9 cellular contexts compared by ENCODE assay signal in genomic region chr16:30418350-30419181, GRCh38. TPM values are rescaled to one million over a fixed set of nuclear protein-coding genes. Genes with fewer than 3 reads are reported as not detected.
DNase-seq lines count a peak whose midpoint lies in the region; ATAC-seq and TF ChIP-seq lines count a peak whose summit lies in the region.
"Had no signal": no experiment of that assay in that cellular context is flagged by ENCODE, and none has a peak within 500 bp of the region (broad histone marks: within the 10 kb centered on the region; RNA-seq: fewer than 3 reads in every experiment).

No MANE protein-coding gene starts in this region.

- ATAC-seq in gastrocnemius medialis (no peak), HG02885 (IDR thresholded peaks at IDR 0.05; ENCODE audit: poor library complexity, unreplicated experiment) (no peak), GM21529 (IDR thresholded peaks at IDR 0.05; ENCODE audit: unreplicated experiment) (no peak)

- H3K9me3 ChIP-seq in GM23248 (ENCODE audit: low read depth), result no peaks in the 10 kb centered on the region
- no peaks in the 10 kb centered on the region for H3K9me3 ChIP-seq in SU-DHL-6 (ENCODE audit: insufficient read depth, low read length)
- no peaks in the 10 kb centered on the region for H3K9me3 ChIP-seq in gastrocnemius medialis

- intact Hi-C loops in gastrocnemius medialis (cut with DNase I; ENCODE audit: low total_unique reads), result loop anchor here (10.0 kb wide), 1 partner anchor 354 kb away; the partner anchor contains the start of gene ALDOA

- H3F3A ChIP-seq in GM23248 (ENCODE audit: insufficient read depth) (peaks cover 24% of the 10 kb centered on the region), SU-DHL-6 (ENCODE audit: insufficient read depth) (peaks cover 31% of the 10 kb centered on the region)

- H3K4me3 ChIP-seq in GM23248 (peak overlapping the region; percentile 69), SU-DHL-6 (ENCODE audit: insufficient read depth, low read length, poor library complexity, severe bottlenecking) (peak overlapping the region; percentile 51), fibroblast of pulmonary artery (replicated peaks; ENCODE audit: low read depth, low read length) (peak overlapping the region; percentile 53), gastrocnemius medialis (peak overlapping the region; percentile 60 to 77 (median 66))

- DNase-seq in GM23248 (no peak), fibroblast of pulmonary artery (ENCODE audit: low read depth) (no peak), gastrocnemius medialis (no peak), OCI-M1 (lab: John Stamatoyannopoulos, UW) (no peak), NCI-H128 (lab: John Stamatoyannopoulos, UW; ENCODE audit: unreplicated experiment) (no peak)

- 75 to 78% methylated on average over 28 to 30 of the region's 31 CpGs for WGBS in GM23248 (ENCODE audit: low coverage in 1 of 2, low lambda C conversion rate in 2 of 2, missing lambda C conversion rate in 2 of 2), 2 experiments

- no peak overlapping the region for H3K4me2 ChIP-seq in GM23248 (ENCODE audit: unreplicated experiment)
- H3K4me2 ChIP-seq in SU-DHL-6 (ENCODE audit: low read depth, low read length, poor library complexity, severe bottlenecking), result peak overlapping the region; percentile 61

- H3K36me3 ChIP-seq in GM23248 (ENCODE audit: low read depth) (no peaks in the 10 kb centered on the region), SU-DHL-6 (ENCODE audit: low read length) (no peaks in the 10 kb centered on the region), gastrocnemius medialis (peaks cover 0 to 23% of the 10 kb centered on the region in 2 donors)

- H4K20me1 ChIP-seq in GM23248 (ENCODE audit: insufficient read depth) (no peaks in the 10 kb centered on the region), SU-DHL-6 (ENCODE audit: low read depth, low read length) (no peaks in the 10 kb centered on the region)

- TF ChIP-seq CTCF in SU-DHL-6 (IDR thresholded peaks at IDR 0.05; ENCODE audit: insufficient read depth, low read length, poor library complexity, severe bottlenecking) (peak; percentile 5), fibroblast of pulmonary artery (IDR thresholded peaks at IDR 0.05; ENCODE audit: low read length, missing control alignments) (no peak), gastrocnemius medialis (IDR thresholded peaks at IDR 0.05 in 4 of 5, conservative IDR thresholded peaks at IDR 0.05 in 1 of 5) (no peak)

- H3K4me1 ChIP-seq in GM23248 (ENCODE audit: insufficient read depth) (no peaks in the 10 kb centered on the region), gastrocnemius medialis (peaks cover 8 to 14% of the 10 kb centered on the region in 2 donors)

- in situ Hi-C loops in GM23248 (cut with MboI) (loop anchor here (25.0 kb wide), 1 partner anchor 306 kb away; the partner anchor contains the start of genes GDPD3 and MAPK3), gastrocnemius medialis (cut with MboI; ENCODE audit: low sequenced_read_pairs in 4 of 4) (loop anchor here in 2 of 4 donors (25.0 kb wide), 2 partner anchors 306 to 356 kb away; partner anchors contain the start of genes ALDOA (in 1 of the 2), GDPD3 (in 1 of the 2) and MAPK3 (in 1 of the 2))

- H3K9ac ChIP-seq in GM23248 (peak overlapping the region; percentile 58; the same call in 1 of the 2 replicates), SU-DHL-6 (ENCODE audit: low read length) (peak overlapping the region; percentile 66)

- H3K27ac ChIP-seq in GM23248 (no peak overlapping the region), SU-DHL-6 (ENCODE audit: low read depth, low read length) (peak overlapping the region; percentile 66), gastrocnemius medialis (peak overlapping the region; percentile 93 to 99 (median 96))

- no peak for TF ChIP-seq POLR2A in gastrocnemius medialis (IDR thresholded peaks at IDR 0.05)

- 0 out of 2 replicates have a peak, but pooled peaks cover 9% of the 10 kb centered on the region for H3K79me2 ChIP-seq in GM23248 (ENCODE audit: insufficient read depth)
- 0 out of 2 replicates have a peak, but pooled peaks cover 7% of the 10 kb centered on the region for H3K79me2 ChIP-seq in SU-DHL-6 (ENCODE audit: insufficient read depth, low read length)

- peak overlapping the region; percentile 60 for H2AFZ ChIP-seq in GM23248
- peak overlapping the region; percentile 21 for H2AFZ ChIP-seq in SU-DHL-6 (ENCODE audit: low read depth, low read length, severe bottlenecking)

- H3K27me3 ChIP-seq in GM23248 (replicated peaks; ENCODE audit: insufficient read depth), result no peaks in the 10 kb centered on the region
- H3K27me3 ChIP-seq in SU-DHL-6 (ENCODE audit: low read length), result no peaks in the 10 kb centered on the region
- no peaks in the 10 kb centered on the region for H3K27me3 ChIP-seq in gastrocnemius medialis

- H3K9me2 ChIP-seq in GM23248 (ENCODE audit: insufficient read depth) (no peaks in the 10 kb centered on the region), SU-DHL-6 (replicated peaks; ENCODE audit: insufficient read depth, low read length) (no peaks in the 10 kb centered on the region)

RNA-seq across cellular contexts. Expression of gene ZNF771, which starts 11.2 kb away (rescaled TPM):
- 17.6 and 33.1 TPM in 2 replicates for total RNA-seq in GM23248 (2014; rRNA removed; shearing (Covaris generic))
- 20.1 and 21.1 TPM in 2 replicates for polyA plus RNA-seq in GM23248 (2016; fragmentation: Nextera tagmentation; extraction: Ambion mirVana)
- 10 to 100 TPM; 16.7 to 34.1 (median 24.7) TPM for total RNA-seq in gastrocnemius medialis

RNA-seq across cellular contexts. Expression of gene DCTPP1, which starts 11.3 kb away (rescaled TPM):
- 20.2 and 24.3 TPM in 2 replicates for total RNA-seq in GM23248 (2014; rRNA removed; shearing (Covaris generic))
- 45.7 and 47.3 TPM in 2 replicates for polyA plus RNA-seq in GM23248 (2016; fragmentation: Nextera tagmentation; extraction: Ambion mirVana)
- 10 to 100 TPM; 11.8 to 32.6 (median 17.8) TPM for total RNA-seq in gastrocnemius medialis

RNA-seq across cellular contexts. Expression of gene ZNF48, which starts 23.3 kb away (rescaled TPM):
- total RNA-seq in GM23248 (2014; rRNA removed; shearing (Covaris generic)), result 6.3 and 16.2 TPM in 2 replicates
- polyA plus RNA-seq in GM23248 (2016; fragmentation: Nextera tagmentation; extraction: Ambion mirVana), result 0.65 and 0.81 TPM in 2 replicates
- total RNA-seq in gastrocnemius medialis, result 10 to 100 TPM in 2 of 4 donors, 1 to 10 TPM in 2; 4.4 to 12.7 (median 8.7) TPM

RNA-seq across cellular contexts. Expression of gene SEPHS2, which starts 27.1 kb away (rescaled TPM):
- total RNA-seq in GM23248 (2014; rRNA removed; shearing (Covaris generic)), result 6.2 and 6.4 TPM in 2 replicates
- polyA plus RNA-seq in GM23248 (2016; fragmentation: Nextera tagmentation; extraction: Ambion mirVana), result 26.9 and 27.5 TPM in 2 replicates
- total RNA-seq in gastrocnemius medialis, result 10 to 100 TPM; 23.7 to 29.5 (median 27.4) TPM

RNA-seq across cellular contexts. Expression of gene SEPTIN1, which starts 36.2 kb away (rescaled TPM):
- not detected in 2 replicates for total RNA-seq in GM23248 (2014; rRNA removed; shearing (Covaris generic))
- polyA plus RNA-seq in GM23248 (2016; fragmentation: Nextera tagmentation; extraction: Ambion mirVana), result 1.7 and 1.9 TPM in 2 replicates
- under 1 TPM in 1 of 4 donors, not detected in 3; 0.65 TPM for total RNA-seq in gastrocnemius medialis
- total RNA-seq: NCI-H460 had no signal
